ENCODE assay signal across 8 cellular contexts in genomic region chr1:156503672-156504055, GRCh38. TPM values are rescaled to one million over a fixed set of nuclear protein-coding genes. Genes with fewer than 3 reads are reported as not detected.
A peak's percentile ranks its signal among the peaks of the same experiment; 100 is the strongest.
DNase-seq lines count a peak whose midpoint lies in the region; ATAC-seq and TF ChIP-seq lines count a peak whose summit lies in the region.

No MANE protein-coding gene starts in this region.

- DNase-seq in heart left ventricle (no peak), cardiac septum (ENCODE audit: low spot score) (no peak), mesothelial cell of epicardium (ENCODE audit: low spot score in 2 of 2, unreplicated experiment in 2 of 2) (no peak), upper lobe of right lung (no peak), mucosa of descending colon (no peak), NCI-H82 treated with DMSO at 0.1 percent for 48 hours (lab: John Stamatoyannopoulos, UW; ENCODE audit: unreplicated experiment) (no peak)

- no peaks in the 10 kb centered on the region for H3K27me3 ChIP-seq in heart left ventricle
- H3K27me3 ChIP-seq in upper lobe of right lung, result no peaks in the 10 kb centered on the region

- H3K27me3 Mint-ChIP-seq in brain (no peaks in the 10 kb centered on the region), mesothelial cell of epicardium (ENCODE audit: low read depth) (no peaks in the 10 kb centered on the region)

- no peaks in the 10 kb centered on the region for H3K36me3 Mint-ChIP-seq in brain
- no peaks in the 10 kb centered on the region for H3K36me3 Mint-ChIP-seq in mesothelial cell of epicardium

- peak overlapping the region; percentile 96 to 100 (median 100) for H3K27ac ChIP-seq in heart left ventricle
- peak overlapping the region; percentile 100 for H3K27ac ChIP-seq in upper lobe of right lung

- ATAC-seq in heart left ventricle, result no peak
- ATAC-seq in upper lobe of right lung, result no peak
- ATAC-seq in HG02642 (IDR thresholded peaks at IDR 0.05; ENCODE audit: poor library complexity, unreplicated experiment), result no peak
- no peak for ATAC-seq in mucosa of descending colon

- H3K9me3 ChIP-seq in heart left ventricle, result no peaks in the 10 kb centered on the region
- H3K9me3 ChIP-seq in upper lobe of right lung, result no peaks in the 10 kb centered on the region
- H3K9me3 ChIP-seq in mucosa of descending colon, result no peaks in the 10 kb centered on the region

- no peaks in the 10 kb centered on the region for H3K36me3 ChIP-seq in heart left ventricle
- H3K36me3 ChIP-seq in upper lobe of right lung, result no peaks in the 10 kb centered on the region
- peaks cover 3% of the 10 kb centered on the region for H3K36me3 ChIP-seq in mucosa of descending colon (ENCODE audit: low read depth)

- TF ChIP-seq POLR2A in heart left ventricle (IDR thresholded peaks at IDR 0.05), result no peak

- H3K27ac Mint-ChIP-seq in brain (peak overlapping the region; percentile 95 to 98 (median 97)), mesothelial cell of epicardium (peak overlapping the region; percentile 99)

- whole genome bisulfite sequencing in heart left ventricle, 4 donors, result 27 to 45% (median 34%) methylated on average over 2 of the region's 2 CpGs

- H3K4me1 ChIP-seq in heart left ventricle (peaks cover 20 to 66% (median 53%) of the 10 kb centered on the region in 12 donors), upper lobe of right lung (peaks cover 56% of the 10 kb centered on the region), mucosa of descending colon (ENCODE audit: low read depth) (peaks cover 35% of the 10 kb centered on the region)

- peak overlapping the region in 10 of 12 donors; percentile 17 to 100 (median 42) for H3K4me3 ChIP-seq in heart left ventricle
- H3K4me3 ChIP-seq in upper lobe of right lung, result peak overlapping the region; percentile 34
- no peak overlapping the region for H3K4me3 ChIP-seq in mucosa of descending colon

- TF ChIP-seq CTCF in heart left ventricle (IDR thresholded peaks at IDR 0.05) (no peak), brain (conservative IDR thresholded peaks at IDR 0.05) (no peak), mesothelial cell of epicardium (IDR thresholded peaks at IDR 0.05; ENCODE audit: unreplicated experiment) (no peak), upper lobe of right lung (IDR thresholded peaks at IDR 0.05) (no peak), mucosa of descending colon (IDR thresholded peaks at IDR 0.05) (no peak)

- H3K4me1 Mint-ChIP-seq in brain (peaks cover 65% of the 10 kb centered on the region), mesothelial cell of epicardium (peaks cover 51% of the 10 kb centered on the region)

- H3K4me3 Mint-ChIP-seq in brain (peak overlapping the region; percentile 58 to 93 (median 92)), mesothelial cell of epicardium (peak overlapping the region; percentile 0)

- intact Hi-C loops in heart left ventricle (cut with DNase I), result loop anchor here in 7 of 10 donors (1.0 to 10.0 kb wide), 13 partner anchors 46 to 379 kb away; partner anchors contain the start of genes GPATCH4 (in 2 of the 7), HDGF (in 1 of the 7), NAXE (in 1 of the 7) and NES (in 1 of the 7)
- intact Hi-C loops in cardiac septum (cut with DNase I), result no loop called here
- intact Hi-C loops in upper lobe of right lung (cut with DNase I), result no loop called here
- intact Hi-C loops in mucosa of descending colon (cut with DNase I, micrococcal nuclease), result no loop called here

- H3K9me3 Mint-ChIP-seq in brain, result no peaks in the 10 kb centered on the region
- no peaks in the 10 kb centered on the region for H3K9me3 Mint-ChIP-seq in mesothelial cell of epicardium

RNA-seq across cellular contexts. Expression of gene MEF2D, which starts 3.1 kb away (rescaled TPM):
- 100 to 1,000 TPM in 3 of 9 donors, 10 to 100 TPM in 6; 75.0 to 203 (median 93.2) TPM for total RNA-seq in heart left ventricle
- 10 to 100 TPM; 40.5 to 68.8 TPM for polyA plus RNA-seq in heart left ventricle
- total RNA-seq in cardiac septum, result 93.1 TPM
- polyA plus RNA-seq in brain (ENCODE audit: insufficient read depth, low read depth, low replicate concordance), result 22.7 TPM
- total RNA-seq in mesothelial cell of epicardium, result 37.4 to 40.9 TPM (median 37.8 TPM) in 3 replicates
- 60.8 TPM for total RNA-seq in upper lobe of right lung
- 100 to 1,000 TPM in 1 of 3 donors, 10 to 100 TPM in 2; 56.8 to 103 (median 61.9) TPM for total RNA-seq in mucosa of descending colon

Comparison
In these comparisons a context has a peak if more than half of its experiments do, and no peak if none do; other contexts are left out.
1. intact Hi-C loops: an anchor here in heart left ventricle (1.0 to 10.0 kb wide); none called in cardiac septum, upper lobe of right lung and mucosa of descending colon.